In genomic region chr16:1310832-1311200, GRCh38 we compare ENCODE assay signal across 2 cellular contexts.
A peak's percentile ranks its signal among the peaks of the same experiment; 100 is the strongest.
TF ChIP-seq lines count a peak whose summit lies in the region.

No MANE protein-coding gene starts in this region.

TF ChIP-seq in IMR-90, 13 proteins besides CTCF, POLR2A, EP300 and RAD21:
- no peak for TF ChIP-seq MAFK (IDR thresholded peaks at IDR 0.05; ENCODE audit: low read depth, low read length)
- TF ChIP-seq BHLHE40 (IDR thresholded peaks at IDR 0.05; ENCODE audit: low read depth, low read length): no peak
- TF ChIP-seq MXI1 (IDR thresholded peaks at IDR 0.05; ENCODE audit: borderline replicate concordance, low read depth, low read length): peak; percentile 28; the same call in 1 of the 2 replicates

TF ChIP-seq in HepG2, 621 proteins besides CTCF, POLR2A, EP300 and RAD21:
- TF ChIP-seq ARID4A (CRISPR knock-in tag; IDR thresholded peaks at IDR 0.05; ENCODE audit: borderline replicate concordance): 0 out of 2 replicates have a peak, but pooled peaks have one; percentile 17
- TF ChIP-seq RBFOX2 (IDR thresholded peaks at IDR 0.05; ENCODE audit: low read depth, low read length): no peak
- no peak for TF ChIP-seq ZIK1 (CRISPR knock-in tag; IDR thresholded peaks at IDR 0.05; ENCODE audit: borderline replicate concordance, low read depth)
- TF ChIP-seq CREB1 (IDR thresholded peaks at IDR 0.05): no peak
- TF ChIP-seq CREB1 (CRISPR knock-in tag; IDR thresholded peaks at IDR 0.05): no peak
- TF ChIP-seq ZNF317 (CRISPR knock-in tag; IDR thresholded peaks at IDR 0.05): 0 out of 2 replicates have a peak, but pooled peaks have one; percentile 18
- TF ChIP-seq ERF (CRISPR knock-in tag; IDR thresholded peaks at IDR 0.05): no peak
- 0 out of 2 replicates have a peak, but pooled peaks have one; percentile 15 for TF ChIP-seq ZNF605 (CRISPR knock-in tag; IDR thresholded peaks at IDR 0.05)
- TF ChIP-seq KDM5B (CRISPR knock-in tag; IDR thresholded peaks at IDR 0.05; ENCODE audit: borderline replicate concordance): 0 out of 2 replicates have a peak, but pooled peaks have one; percentile 44
- no peak for TF ChIP-seq ZBED4 (CRISPR knock-in tag; IDR thresholded peaks at IDR 0.05; ENCODE audit: borderline replicate concordance)
- no peak for TF ChIP-seq SRSF9 (IDR thresholded peaks at IDR 0.05; ENCODE audit: borderline replicate concordance, insufficient read depth, low read depth, low read length, poor library complexity, severe bottlenecking)
